In genomic region chr20:32789896-32790750, GRCh38 we compare ENCODE assay signal across 8 cellular contexts. TPM values are rescaled to one million over a fixed set of nuclear protein-coding genes. Genes with fewer than 3 reads are reported as not detected.
DNase-seq lines count a peak whose midpoint lies in the region; ATAC-seq, FAIRE-seq and TF ChIP-seq lines count a peak whose summit lies in the region.

No MANE protein-coding gene starts in this region.

- peak; percentile 100 for TF ChIP-seq CTCF in HepG2 (CRISPR knock-in tag; IDR thresholded peaks at IDR 0.05)

- H3K4me3 ChIP-seq in HepG2 (replicated peaks in 1 of 3; ENCODE audit: insufficient read depth in 1 of 3, low read depth in 2 of 3, low read length in 3 of 3) = no peak overlapping the region

- CTCF ChIA-PET in HepG2 (lab: Yijun Ruan, JAX; ENCODE audit: low intra/inter-chr PET ratio, low total read pairs) = interaction anchor here (1.4 to 4.1 kb wide), 5 partner anchors 105 to 306 kb away, joined by 6 to 28 read pairs (median 13); partner anchors contain the start of gene C20orf203

- no peak overlapping the region for H3K27ac ChIP-seq in HepG2 (ENCODE audit: extremely low read length, insufficient read depth, low read length)

- POLR2A ChIA-PET in HepG2 (lab: Yijun Ruan, JAX) = no interaction called here

- 76% methylated on average over 6 of the region's 6 CpGs for WGBS in HepG2 (ENCODE audit: low lambda C conversion rate)

- no peaks in the 10 kb centered on the region for H3K9me3 ChIP-seq in HepG2 (ENCODE audit: low read length)

- no peaks in the 10 kb centered on the region for H3K27me3 ChIP-seq in HepG2 (ENCODE audit: control insufficient read depth in 1 of 2, insufficient read depth in 2 of 2, low read length in 2 of 2)

- no peak for TF ChIP-seq EP300 in HepG2 (IDR thresholded peaks at IDR 0.05; ENCODE audit: low read depth in 2 of 2, low read length in 2 of 2)
- no peak for TF ChIP-seq EP300 in HepG2 (CRISPR knock-in tag; IDR thresholded peaks at IDR 0.05; ENCODE audit: borderline replicate concordance)

- peak; percentile 94 for FAIRE-seq in HepG2 (lab: Jason Lieb, UNC)

- H2AFZ ChIP-seq in HepG2 (ENCODE audit: low read length) = no peak overlapping the region

- TF ChIP-seq POLR2A in HepG2 (IDR thresholded peaks at IDR 0.05; ENCODE audit: insufficient read depth in 1 of 2, low read depth in 2 of 2, low read length in 2 of 2) = no peak

- H3K4me1 ChIP-seq in HepG2 (ENCODE audit: insufficient read depth, low read length) = peaks cover 10% of the 10 kb centered on the region; the same call in 1 of the 2 replicates

- intact Hi-C loops in HepG2 (cut with micrococcal nuclease; ENCODE audit: unreplicated experiment) = loop anchor here (1.0 to 10.0 kb wide), 5 partner anchors 37 to 422 kb away; partner anchors contain the start of genes BPIFB2 and SUN5

- H3K36me3 ChIP-seq in HepG2 (replicated peaks in 1 of 2; ENCODE audit: control insufficient read depth in 1 of 2, insufficient read depth in 2 of 2, low read length in 2 of 2) = peaks cover 7 to 50% of the 10 kb centered on the region in 2 experiments; a peak in 3 of 5 replicates

- DNase-seq in Daoy (ENCODE audit: low read depth) (peak; percentile 56), NCI-H345 (lab: John Stamatoyannopoulos, UW) (peak; percentile 75), cerebellum (ENCODE audit: low spot score) (peak; percentile 88), HepG2 (ENCODE audit: low spot score) (peak; percentile 68), cortex of kidney (lab: John Stamatoyannopoulos, UW) (no peak)
- peak; percentile 54 to 57 for DNase-seq in activated CD4-positive, alpha-beta T cell treated with anti-CD3 and anti-CD28 coated beads for 24 hours (ENCODE audit: low read depth in 2 of 2)
- peak; percentile 59 to 66 for DNase-seq in stimulated activated CD4-positive, alpha-beta T cell treated with anti-CD3 and anti-CD28 coated beads, Interleukin-4, amount 100 ng/mL, for 48 hours (ENCODE audit: low read depth in 2 of 2)

- peak; percentile 50 for ATAC-seq in HG02852 (IDR thresholded peaks at IDR 0.05; ENCODE audit: unreplicated experiment)
- ATAC-seq in HepG2 = peak; percentile 95

- no peaks in the 10 kb centered on the region for H3K79me2 ChIP-seq in HepG2 (ENCODE audit: insufficient read depth, low read length)

- no peaks in the 10 kb centered on the region for H4K20me1 ChIP-seq in HepG2 (ENCODE audit: insufficient read depth, low read length)

- no TSS peak for BruUV-seq in HepG2 (replicated peaks; lab: Mats Ljungman, UMichigan)

- in situ Hi-C loops in HepG2 (cut with HindIII; ENCODE audit: extremely low pct_ligation_motif_present, low pct_unique_long_range_greater_than_20kb) = loop anchor here (5.0 kb wide), 2 partner anchors 102 to 307 kb away; no protein-coding TSS in a partner anchor

- peak; percentile 94 for TF ChIP-seq RAD21 in HepG2 (CRISPR knock-in tag; IDR thresholded peaks at IDR 0.05)

- H3K9ac ChIP-seq in HepG2 (ENCODE audit: insufficient read depth, low read depth, low read length) = no peak overlapping the region

- no peak overlapping the region for H3K4me2 ChIP-seq in HepG2 (ENCODE audit: low read depth, low read length)

TF ChIP-seq in HepG2, 621 proteins besides CTCF, POLR2A, EP300 and RAD21 (continues in another document):
- TF ChIP-seq RARG (CRISPR knock-in tag; IDR thresholded peaks at IDR 0.05; ENCODE audit: low read depth) = no peak
- no peak for TF ChIP-seq TARDBP (CRISPR knock-in tag; IDR thresholded peaks at IDR 0.05)
- TF ChIP-seq ZNF207 (IDR thresholded peaks at IDR 0.05; ENCODE audit: borderline replicate concordance) = no peak
- TF ChIP-seq ATF5 (CRISPR knock-in tag; IDR thresholded peaks at IDR 0.05; ENCODE audit: low read depth) = no peak

RNA-seq across cellular contexts. Expression of gene DNMT3B, which starts 27.9 kb away (rescaled TPM):
- total RNA-seq in Daoy (2014; rRNA removed; shearing (Covaris generic)) = 3.7 and 5.4 TPM in 2 replicates
- 9.3 TPM for total RNA-seq in cerebellum
- total RNA-seq in HepG2 (2016; rRNA removed; fragmentation: Illumina TruSeq; extraction: Trizol) = 13.2 and 13.9 TPM in 2 replicates
- total RNA-seq in HepG2 (2016; cell fraction: cytosol; rRNA removed; fragmentation: Illumina TruSeq; extraction: Trizol; ENCODE audit: low read depth) = 4.8 and 5.6 TPM in 2 replicates
- total RNA-seq in HepG2 (2016; cell fraction: insoluble cytoplasmic fraction; rRNA removed; fragmentation: Illumina TruSeq; extraction: Trizol) = 12.3 and 14.0 TPM in 2 replicates
- 7.7 TPM in 2 replicates for total RNA-seq in HepG2 (2016; cell fraction: membrane; rRNA removed; fragmentation: Illumina TruSeq; extraction: Trizol)
- 11.8 and 13.9 TPM in 2 replicates for total RNA-seq in HepG2 (2016; cell fraction: nucleus; rRNA removed; fragmentation: Illumina TruSeq; extraction: Trizol)
- 3.8 and 4.5 TPM in 2 replicates for polyA plus RNA-seq in HepG2 (2011; rRNA removed)
- polyA plus RNA-seq in HepG2 (2011; cell fraction: cytosol; rRNA removed) = 2.1 and 2.3 TPM in 2 replicates
- 9.9 and 12.6 TPM in 2 replicates for polyA plus RNA-seq in HepG2 (2011; cell fraction: nucleus; rRNA removed)
- polyA plus RNA-seq in HepG2 (2012) = 2.3 and 4.4 TPM in 2 replicates
- polyA plus RNA-seq in HepG2 (2016; cell fraction: cytosol; fragmentation: Illumina TruSeq; extraction: Trizol; ENCODE audit: low read depth) = 0.97 and 1.1 TPM in 2 replicates
- 12.3 and 14.5 TPM in 2 replicates for polyA plus RNA-seq in HepG2 (2016; cell fraction: insoluble cytoplasmic fraction; fragmentation: Illumina TruSeq; extraction: Trizol; ENCODE audit: low read depth)
- 3.8 and 4.4 TPM in 2 replicates for polyA plus RNA-seq in HepG2 (2016; cell fraction: membrane; fragmentation: Illumina TruSeq; extraction: Trizol; ENCODE audit: low read depth)
- 27.6 and 29.8 TPM in 2 replicates for polyA plus RNA-seq in HepG2 (2016; cell fraction: nucleus; fragmentation: Illumina TruSeq; extraction: Trizol; ENCODE audit: insufficient read depth, low read depth)
- polyA minus RNA-seq in HepG2 (2011; rRNA and poly(A)+ RNA removed; ENCODE audit: low replicate concordance) = 4.9 and 9.1 TPM in 2 replicates
- polyA minus RNA-seq in HepG2 (2011; cell fraction: cytosol; rRNA and poly(A)+ RNA removed) = 1.8 and 2.3 TPM in 2 replicates
- polyA minus RNA-seq in HepG2 (2011; cell fraction: nucleus; rRNA and poly(A)+ RNA removed) = 2.6 and 3.0 TPM in 2 replicates

RNA-seq across cellular contexts. Expression of gene MAPRE1, which starts 29.6 kb away (rescaled TPM):
- 143 and 152 TPM in 2 replicates for total RNA-seq in Daoy (2014; rRNA removed; shearing (Covaris generic))
- 82.1 TPM for total RNA-seq in cerebellum
- total RNA-seq in HepG2 (2016; rRNA removed; fragmentation: Illumina TruSeq; extraction: Trizol) = 190 and 342 TPM in 2 replicates
- 23.7 and 27.2 TPM in 2 replicates for total RNA-seq in HepG2 (2016; cell fraction: cytosol; rRNA removed; fragmentation: Illumina TruSeq; extraction: Trizol; ENCODE audit: low read depth)
- 187 and 334 TPM in 2 replicates for total RNA-seq in HepG2 (2016; cell fraction: insoluble cytoplasmic fraction; rRNA removed; fragmentation: Illumina TruSeq; extraction: Trizol)
- 91.1 and 97.7 TPM in 2 replicates for total RNA-seq in HepG2 (2016; cell fraction: membrane; rRNA removed; fragmentation: Illumina TruSeq; extraction: Trizol)
- total RNA-seq in HepG2 (2016; cell fraction: nucleus; rRNA removed; fragmentation: Illumina TruSeq; extraction: Trizol) = 103 and 108 TPM in 2 replicates
- 62.1 and 76.0 TPM in 2 replicates for polyA plus RNA-seq in HepG2 (2011; rRNA removed)
- 51.6 and 80.9 TPM in 2 replicates for polyA plus RNA-seq in HepG2 (2011; cell fraction: cytosol; rRNA removed)
- 20.7 and 30.2 TPM in 2 replicates for polyA plus RNA-seq in HepG2 (2011; cell fraction: nucleus; rRNA removed)
- polyA plus RNA-seq in HepG2 (2012) = 141 and 152 TPM in 2 replicates
- polyA plus RNA-seq in HepG2 (2016; cell fraction: cytosol; fragmentation: Illumina TruSeq; extraction: Trizol; ENCODE audit: low read depth) = 28.5 and 29.5 TPM in 2 replicates
- polyA plus RNA-seq in HepG2 (2016; cell fraction: insoluble cytoplasmic fraction; fragmentation: Illumina TruSeq; extraction: Trizol; ENCODE audit: low read depth) = 374 and 399 TPM in 2 replicates
- 73.8 and 81.9 TPM in 2 replicates for polyA plus RNA-seq in HepG2 (2016; cell fraction: membrane; fragmentation: Illumina TruSeq; extraction: Trizol; ENCODE audit: low read depth)
- polyA plus RNA-seq in HepG2 (2016; cell fraction: nucleus; fragmentation: Illumina TruSeq; extraction: Trizol; ENCODE audit: insufficient read depth, low read depth) = 134 and 143 TPM in 2 replicates
- polyA minus RNA-seq in HepG2 (2011; rRNA and poly(A)+ RNA removed; ENCODE audit: low replicate concordance) = 44.6 and 56.4 TPM in 2 replicates
- polyA minus RNA-seq in HepG2 (2011; cell fraction: cytosol; rRNA and poly(A)+ RNA removed) = 59.3 and 68.8 TPM in 2 replicates
- polyA minus RNA-seq in HepG2 (2011; cell fraction: nucleus; rRNA and poly(A)+ RNA removed) = 42.7 and 48.6 TPM in 2 replicates

RNA-seq across cellular contexts. Expression of gene COMMD7, which starts 46.9 kb away (rescaled TPM):
- 36.1 and 41.0 TPM in 2 replicates for total RNA-seq in Daoy (2014; rRNA removed; shearing (Covaris generic))
- total RNA-seq in cerebellum = 18.4 TPM
- 42.1 and 50.7 TPM in 2 replicates for total RNA-seq in HepG2 (2016; rRNA removed; fragmentation: Illumina TruSeq; extraction: Trizol)
- 43.5 and 46.2 TPM in 2 replicates for total RNA-seq in HepG2 (2016; cell fraction: cytosol; rRNA removed; fragmentation: Illumina TruSeq; extraction: Trizol; ENCODE audit: low read depth)
- total RNA-seq in HepG2 (2016; cell fraction: insoluble cytoplasmic fraction; rRNA removed; fragmentation: Illumina TruSeq; extraction: Trizol) = 45.7 and 51.2 TPM in 2 replicates
- total RNA-seq in HepG2 (2016; cell fraction: membrane; rRNA removed; fragmentation: Illumina TruSeq; extraction: Trizol) = 61.6 and 66.4 TPM in 2 replicates
- total RNA-seq in HepG2 (2016; cell fraction: nucleus; rRNA removed; fragmentation: Illumina TruSeq; extraction: Trizol) = 18.5 and 21.3 TPM in 2 replicates
- 53.3 and 57.6 TPM in 2 replicates for polyA plus RNA-seq in HepG2 (2011; rRNA removed)
- polyA plus RNA-seq in HepG2 (2011; cell fraction: cytosol; rRNA removed) = 43.6 and 53.1 TPM in 2 replicates
- polyA plus RNA-seq in HepG2 (2011; cell fraction: nucleus; rRNA removed) = 25.7 and 36.0 TPM in 2 replicates
- 41.4 and 42.8 TPM in 2 replicates for polyA plus RNA-seq in HepG2 (2012)
- 58.9 and 74.1 TPM in 2 replicates for polyA plus RNA-seq in HepG2 (2016; cell fraction: cytosol; fragmentation: Illumina TruSeq; extraction: Trizol; ENCODE audit: low read depth)
- 70.1 and 77.5 TPM in 2 replicates for polyA plus RNA-seq in HepG2 (2016; cell fraction: insoluble cytoplasmic fraction; fragmentation: Illumina TruSeq; extraction: Trizol; ENCODE audit: low read depth)
- polyA plus RNA-seq in HepG2 (2016; cell fraction: membrane; fragmentation: Illumina TruSeq; extraction: Trizol; ENCODE audit: low read depth) = 74.5 and 89.5 TPM in 2 replicates
- 54.8 and 59.1 TPM in 2 replicates for polyA plus RNA-seq in HepG2 (2016; cell fraction: nucleus; fragmentation: Illumina TruSeq; extraction: Trizol; ENCODE audit: insufficient read depth, low read depth)
- polyA minus RNA-seq in HepG2 (2011; rRNA and poly(A)+ RNA removed; ENCODE audit: low replicate concordance) = 21.5 and 39.2 TPM in 2 replicates
- polyA minus RNA-seq in HepG2 (2011; cell fraction: cytosol; rRNA and poly(A)+ RNA removed) = 16.5 and 16.9 TPM in 2 replicates
- polyA minus RNA-seq in HepG2 (2011; cell fraction: nucleus; rRNA and poly(A)+ RNA removed) = 9.7 and 13.8 TPM in 2 replicates
